ENCODE assay signal across 8 cellular contexts in genomic region chr17:75868730-75869281, GRCh38. TPM values are rescaled to one million over a fixed set of nuclear protein-coding genes. Genes with fewer than 3 reads are reported as not detected.
A peak's percentile ranks its signal among the peaks of the same experiment; 100 is the strongest.
DNase-seq lines count a peak whose midpoint lies in the region; ATAC-seq, FAIRE-seq and TF ChIP-seq lines count a peak whose summit lies in the region.
"Not testable (repeated sequence)": the region's sequence is repeated elsewhere in the genome, so short reads cannot be mapped to it uniquely, and the experiment has no call there.

No MANE protein-coding gene starts in this region.

- peak overlapping the region; percentile 74 for H3K27ac ChIP-seq in ACC112 (ENCODE audit: low read depth, low read length)
- peak overlapping the region; percentile 2 for H3K27ac ChIP-seq in RWPE2 (ENCODE audit: poor library complexity, severe bottlenecking)
- H3K27ac ChIP-seq in caudate nucleus (ENCODE audit: low read depth, low read length), result peak overlapping the region; percentile 99
- H3K27ac ChIP-seq in esophagus squamous epithelium, result peak overlapping the region; percentile 69 to 98 (median 96)
- peak overlapping the region; percentile 83 for H3K27ac ChIP-seq in HepG2 (ENCODE audit: extremely low read length, insufficient read depth, low read length)
- peak overlapping the region; percentile 36 for H3K27ac ChIP-seq in parathyroid adenoma
- H3K27ac ChIP-seq in upper lobe of left lung, result peak overlapping the region; percentile 58 to 88 (median 74)

- H3K27ac Mint-ChIP-seq in stimulated activated naive CD8-positive, alpha-beta T cell treated with anti-CD3 and anti-CD28 coated beads, Interleukin-15, Interleukin-2, amounts not matched to agents 100 ng/mL and 50 ng/mL, for 24 hours, result peak overlapping the region; percentile 11

- peaks cover 18% of the 10 kb centered on the region for H3K4me1 Mint-ChIP-seq in stimulated activated naive CD8-positive, alpha-beta T cell treated with anti-CD3 and anti-CD28 coated beads, Interleukin-15, Interleukin-2, amounts not matched to agents 100 ng/mL and 50 ng/mL, for 24 hours (ENCODE audit: low read depth)

- FAIRE-seq in HepG2 (lab: Jason Lieb, UNC), result not testable (repeated sequence)

- not testable (repeated sequence) for H3K36me3 ChIP-seq in ACC112 (ENCODE audit: insufficient read depth, low read length); RWPE2 (ENCODE audit: low read depth); esophagus squamous epithelium; HepG2 (replicated peaks in 1 of 2; ENCODE audit: control insufficient read depth in 1 of 2, insufficient read depth in 2 of 2, low read length in 2 of 2); parathyroid adenoma (ENCODE audit: control insufficient read depth, insufficient read depth, low read length); upper lobe of left lung

- ATAC-seq in RWPE2 (ENCODE audit: low read depth); HepG2; upper lobe of left lung (ENCODE audit: low FRiP score in 2 of 2): not testable (repeated sequence)

- CTCF ChIA-PET in HepG2 (lab: Yijun Ruan, JAX; ENCODE audit: low intra/inter-chr PET ratio, low total read pairs), result not testable (repeated sequence)

- H4K20me1 ChIP-seq in HepG2 (ENCODE audit: insufficient read depth, low read length), result not testable (repeated sequence)

- H3K79me2 ChIP-seq in ACC112 (ENCODE audit: control insufficient read depth, insufficient read depth, low read length, unreplicated experiment); HepG2 (ENCODE audit: insufficient read depth, low read length); parathyroid adenoma: not testable (repeated sequence)

- not testable (repeated sequence) for DNase-seq in RWPE2 (ENCODE audit: low spot score); esophagus squamous epithelium (lab: John Stamatoyannopoulos, UW); HepG2 (ENCODE audit: low spot score); upper lobe of left lung
- DNase-seq in caudate nucleus (lab: John Stamatoyannopoulos, UW), result peak in 3 of 61 donors; percentile 44 to 53 (median 48)

- not testable (repeated sequence) for TF ChIP-seq POLR2A in esophagus squamous epithelium (IDR thresholded peaks at IDR 0.05); HepG2 (IDR thresholded peaks at IDR 0.05; ENCODE audit: insufficient read depth in 1 of 2, low read depth in 2 of 2, low read length in 2 of 2); upper lobe of left lung (IDR thresholded peaks at IDR 0.05)

- H3K4me2 ChIP-seq in HepG2 (ENCODE audit: low read depth, low read length), result peak overlapping the region; percentile 84
- H3K4me2 ChIP-seq in parathyroid adenoma (ENCODE audit: low read length), result not testable (repeated sequence)

- 80 to 93% methylated on average over 2 to 10 of the region's 12 CpGs for WGBS in esophagus squamous epithelium, 2 donors
- WGBS in HepG2 (ENCODE audit: low lambda C conversion rate), result 55% methylated on average over 12 of the region's 12 CpGs
- 80 to 83% methylated on average over 7 to 12 of the region's 12 CpGs for WGBS in upper lobe of left lung, 2 donors

- H2AFZ ChIP-seq in ACC112 (ENCODE audit: low read length, unreplicated experiment), result peak overlapping the region; percentile 40
- H2AFZ ChIP-seq in HepG2 (ENCODE audit: low read length); parathyroid adenoma: not testable (repeated sequence)

- H3K4me3 ChIP-seq in ACC112 (ENCODE audit: low read depth, low read length); RWPE2 (ENCODE audit: severe bottlenecking); parathyroid adenoma (ENCODE audit: low read depth, low read length); upper lobe of left lung: not testable (repeated sequence)
- H3K4me3 ChIP-seq in esophagus squamous epithelium (peak overlapping the region in 1 of 4 donors; percentile 60), HepG2 (replicated peaks in 1 of 3; ENCODE audit: insufficient read depth in 1 of 3, low read depth in 2 of 3, low read length in 3 of 3) (peak overlapping the region in 1 of 3 experiments; percentile 75; a peak in 1 of 6 replicates)

- peak overlapping the region; percentile 85 for H3K9ac ChIP-seq in HepG2 (ENCODE audit: insufficient read depth, low read depth, low read length)
- not testable (repeated sequence) for H3K9ac ChIP-seq in parathyroid adenoma

- not testable (repeated sequence) for TF ChIP-seq RAD21 in HepG2 (CRISPR knock-in tag; IDR thresholded peaks at IDR 0.05)

- not testable (repeated sequence) for H3K4me3 Mint-ChIP-seq in stimulated activated naive CD8-positive, alpha-beta T cell treated with anti-CD3 and anti-CD28 coated beads, Interleukin-15, Interleukin-2, amounts not matched to agents 100 ng/mL and 50 ng/mL, for 24 hours

- H3K36me3 Mint-ChIP-seq in stimulated activated naive CD8-positive, alpha-beta T cell treated with anti-CD3 and anti-CD28 coated beads, Interleukin-15, Interleukin-2, amounts not matched to agents 100 ng/mL and 50 ng/mL, for 24 hours (ENCODE audit: low read depth), result not testable (repeated sequence)

- intact Hi-C loops in esophagus squamous epithelium (cut with DNase I), result not testable (repeated sequence)
- intact Hi-C loops in HepG2 (cut with micrococcal nuclease; ENCODE audit: unreplicated experiment), result loop anchor here (2.0 kb wide), 1 partner anchor 14 kb away; the partner anchor contains the start of gene WBP2

- BruUV-seq in HepG2 (replicated peaks; lab: Mats Ljungman, UMichigan), result TSS peak; percentile 58

- POLR2A ChIA-PET in HepG2 (lab: Yijun Ruan, JAX), result interaction anchor here (1.3 to 13.8 kb wide), 7 partner anchors 9 to 104 kb away, joined by 5 to 454 read pairs (median 15); partner anchors contain the start of genes GALK1, TRIM47, TRIM65 and UNC13D

- TF ChIP-seq CTCF in RWPE2 (IDR thresholded peaks at IDR 0.05; ENCODE audit: poor library complexity, severe bottlenecking); esophagus squamous epithelium (IDR thresholded peaks at IDR 0.05); HepG2 (CRISPR knock-in tag; IDR thresholded peaks at IDR 0.05); parathyroid adenoma (IDR thresholded peaks at IDR 0.05); upper lobe of left lung (IDR thresholded peaks at IDR 0.05): not testable (repeated sequence)

- not testable (repeated sequence) for H3K27me3 Mint-ChIP-seq in stimulated activated naive CD8-positive, alpha-beta T cell treated with anti-CD3 and anti-CD28 coated beads, Interleukin-15, Interleukin-2, amounts not matched to agents 100 ng/mL and 50 ng/mL, for 24 hours

- not testable (repeated sequence) for H3K9me3 Mint-ChIP-seq in stimulated activated naive CD8-positive, alpha-beta T cell treated with anti-CD3 and anti-CD28 coated beads, Interleukin-15, Interleukin-2, amounts not matched to agents 100 ng/mL and 50 ng/mL, for 24 hours

- not testable (repeated sequence) for H3K9me3 ChIP-seq in RWPE2 (ENCODE audit: severe bottlenecking); esophagus squamous epithelium; HepG2 (ENCODE audit: low read length); parathyroid adenoma (ENCODE audit: control insufficient read depth, low read length); upper lobe of left lung

- not testable (repeated sequence) for TF ChIP-seq EP300 in HepG2 (IDR thresholded peaks at IDR 0.05; ENCODE audit: low read depth in 2 of 2, low read length in 2 of 2); HepG2 (CRISPR knock-in tag; IDR thresholded peaks at IDR 0.05; ENCODE audit: borderline replicate concordance); upper lobe of left lung (IDR thresholded peaks at IDR 0.05)

- not testable (repeated sequence) for H3K27me3 ChIP-seq in ACC112 (ENCODE audit: insufficient read depth, low read length); RWPE2 (ENCODE audit: insufficient read depth, poor library complexity, severe bottlenecking); esophagus squamous epithelium; HepG2 (ENCODE audit: control insufficient read depth in 1 of 2, insufficient read depth in 2 of 2, low read length in 2 of 2); parathyroid adenoma (ENCODE audit: control insufficient read depth, insufficient read depth, low read length); upper lobe of left lung

- in situ Hi-C loops in HepG2 (cut with HindIII; ENCODE audit: extremely low pct_ligation_motif_present, low pct_unique_long_range_greater_than_20kb), result not testable (repeated sequence)

- peaks cover 31% of the 10 kb centered on the region for H3K4me1 ChIP-seq in ACC112 (ENCODE audit: control insufficient read depth, insufficient read depth, low read length, unreplicated experiment)
- H3K4me1 ChIP-seq in RWPE2 (ENCODE audit: insufficient read depth, poor library complexity, severe bottlenecking), result peaks cover 28% of the 10 kb centered on the region
- peaks cover 32 to 76% (median 67%) of the 10 kb centered on the region in 3 donors for H3K4me1 ChIP-seq in esophagus squamous epithelium
- peaks cover 94% of the 10 kb centered on the region for H3K4me1 ChIP-seq in HepG2 (ENCODE audit: insufficient read depth, low read length)
- not testable (repeated sequence) for H3K4me1 ChIP-seq in parathyroid adenoma
- H3K4me1 ChIP-seq in upper lobe of left lung, result peaks cover 32 to 45% (median 39%) of the 10 kb centered on the region in 4 donors

RNA-seq across cellular contexts. Expression of gene TRIM47, which starts 9.6 kb away (rescaled TPM):
- 10 to 100 TPM; 19.5 to 33.4 (median 25.5) TPM for total RNA-seq in esophagus squamous epithelium
- 59.7 and 82.0 TPM in 2 replicates for total RNA-seq in HepG2 (2016; rRNA removed; fragmentation: Illumina TruSeq; extraction: Trizol)
- total RNA-seq in HepG2 (2016; cell fraction: cytosol; rRNA removed; fragmentation: Illumina TruSeq; extraction: Trizol; ENCODE audit: low read depth), result 24.8 and 27.6 TPM in 2 replicates
- total RNA-seq in HepG2 (2016; cell fraction: insoluble cytoplasmic fraction; rRNA removed; fragmentation: Illumina TruSeq; extraction: Trizol), result 52.0 and 87.1 TPM in 2 replicates
- 34.8 and 37.7 TPM in 2 replicates for total RNA-seq in HepG2 (2016; cell fraction: membrane; rRNA removed; fragmentation: Illumina TruSeq; extraction: Trizol)
- total RNA-seq in HepG2 (2016; cell fraction: nucleus; rRNA removed; fragmentation: Illumina TruSeq; extraction: Trizol), result 65.7 and 73.6 TPM in 2 replicates
- polyA plus RNA-seq in HepG2 (2011; rRNA removed), result 33.5 and 45.8 TPM in 2 replicates
- polyA plus RNA-seq in HepG2 (2011; cell fraction: cytosol; rRNA removed), result 29.2 and 33.8 TPM in 2 replicates
- polyA plus RNA-seq in HepG2 (2011; cell fraction: nucleus; rRNA removed), result 126 and 158 TPM in 2 replicates
- polyA plus RNA-seq in HepG2 (2012), result 46.3 and 58.3 TPM in 2 replicates
- 11.8 and 13.6 TPM in 2 replicates for polyA plus RNA-seq in HepG2 (2016; cell fraction: cytosol; fragmentation: Illumina TruSeq; extraction: Trizol; ENCODE audit: low read depth)
- polyA plus RNA-seq in HepG2 (2016; cell fraction: insoluble cytoplasmic fraction; fragmentation: Illumina TruSeq; extraction: Trizol; ENCODE audit: low read depth), result 67.4 and 93.5 TPM in 2 replicates
- polyA plus RNA-seq in HepG2 (2016; cell fraction: membrane; fragmentation: Illumina TruSeq; extraction: Trizol; ENCODE audit: low read depth), result 24.7 and 30.6 TPM in 2 replicates
- polyA plus RNA-seq in HepG2 (2016; cell fraction: nucleus; fragmentation: Illumina TruSeq; extraction: Trizol; ENCODE audit: insufficient read depth, low read depth), result 129 and 138 TPM in 2 replicates
- 24.4 and 64.0 TPM in 2 replicates for polyA minus RNA-seq in HepG2 (2011; rRNA and poly(A)+ RNA removed; ENCODE audit: low replicate concordance)
- polyA minus RNA-seq in HepG2 (2011; cell fraction: cytosol; rRNA and poly(A)+ RNA removed), result 30.4 and 41.4 TPM in 2 replicates
- 31.9 and 40.8 TPM in 2 replicates for polyA minus RNA-seq in HepG2 (2011; cell fraction: nucleus; rRNA and poly(A)+ RNA removed)
- 10 to 100 TPM; 20.1 to 55.6 (median 33.3) TPM for total RNA-seq in upper lobe of left lung

RNA-seq across cellular contexts. Expression of gene WBP2, which starts 13.7 kb away (rescaled TPM):
- total RNA-seq in esophagus squamous epithelium (10 to 100 TPM; 24.9 to 44.2 (median 36.9) TPM), HepG2 (2016; rRNA removed; fragmentation: Illumina TruSeq; extraction: Trizol) (28.2 and 29.2 TPM in 2 replicates), upper lobe of left lung (100 to 1,000 TPM in 2 of 6 donors, 10 to 100 TPM in 4; 70.1 to 183 (median 87.8) TPM)
- 15.4 and 19.3 TPM in 2 replicates for total RNA-seq in HepG2 (2016; cell fraction: cytosol; rRNA removed; fragmentation: Illumina TruSeq; extraction: Trizol; ENCODE audit: low read depth)
- 23.5 and 33.2 TPM in 2 replicates for total RNA-seq in HepG2 (2016; cell fraction: insoluble cytoplasmic fraction; rRNA removed; fragmentation: Illumina TruSeq; extraction: Trizol)
- total RNA-seq in HepG2 (2016; cell fraction: membrane; rRNA removed; fragmentation: Illumina TruSeq; extraction: Trizol), result 22.1 and 25.3 TPM in 2 replicates
- 17.9 and 23.5 TPM in 2 replicates for total RNA-seq in HepG2 (2016; cell fraction: nucleus; rRNA removed; fragmentation: Illumina TruSeq; extraction: Trizol)
- polyA plus RNA-seq in HepG2 (2011; rRNA removed), result 29.5 and 34.6 TPM in 2 replicates
- polyA plus RNA-seq in HepG2 (2011; cell fraction: cytosol; rRNA removed), result 24.9 and 26.1 TPM in 2 replicates
- 77.1 and 77.4 TPM in 2 replicates for polyA plus RNA-seq in HepG2 (2011; cell fraction: nucleus; rRNA removed)
- polyA plus RNA-seq in HepG2 (2012), result 95.2 and 97.1 TPM in 2 replicates
- 14.4 and 17.2 TPM in 2 replicates for polyA plus RNA-seq in HepG2 (2016; cell fraction: cytosol; fragmentation: Illumina TruSeq; extraction: Trizol; ENCODE audit: low read depth)
- polyA plus RNA-seq in HepG2 (2016; cell fraction: insoluble cytoplasmic fraction; fragmentation: Illumina TruSeq; extraction: Trizol; ENCODE audit: low read depth), result 51.6 and 76.7 TPM in 2 replicates
- polyA plus RNA-seq in HepG2 (2016; cell fraction: membrane; fragmentation: Illumina TruSeq; extraction: Trizol; ENCODE audit: low read depth), result 27.3 and 29.7 TPM in 2 replicates
- 87.1 and 89.4 TPM in 2 replicates for polyA plus RNA-seq in HepG2 (2016; cell fraction: nucleus; fragmentation: Illumina TruSeq; extraction: Trizol; ENCODE audit: insufficient read depth, low read depth)
- polyA minus RNA-seq in HepG2 (2011; rRNA and poly(A)+ RNA removed; ENCODE audit: low replicate concordance), result 39.8 and 42.3 TPM in 2 replicates
- 35.5 and 39.9 TPM in 2 replicates for polyA minus RNA-seq in HepG2 (2011; cell fraction: cytosol; rRNA and poly(A)+ RNA removed)
- 30.1 and 38.2 TPM in 2 replicates for polyA minus RNA-seq in HepG2 (2011; cell fraction: nucleus; rRNA and poly(A)+ RNA removed)

RNA-seq across cellular contexts. Expression of gene UNC13D, which starts 24.6 kb away (rescaled TPM):
- 10 to 100 TPM; 16.5 to 21.5 (median 16.9) TPM for total RNA-seq in esophagus squamous epithelium
- total RNA-seq in HepG2 (2016; rRNA removed; fragmentation: Illumina TruSeq; extraction: Trizol), result 27.2 and 42.7 TPM in 2 replicates
- 14.5 and 15.7 TPM in 2 replicates for total RNA-seq in HepG2 (2016; cell fraction: cytosol; rRNA removed; fragmentation: Illumina TruSeq; extraction: Trizol; ENCODE audit: low read depth)
- total RNA-seq in HepG2 (2016; cell fraction: insoluble cytoplasmic fraction; rRNA removed; fragmentation: Illumina TruSeq; extraction: Trizol), result 22.9 and 43.4 TPM in 2 replicates
- 23.8 and 27.2 TPM in 2 replicates for total RNA-seq in HepG2 (2016; cell fraction: membrane; rRNA removed; fragmentation: Illumina TruSeq; extraction: Trizol)
- 38.7 and 48.5 TPM in 2 replicates for total RNA-seq in HepG2 (2016; cell fraction: nucleus; rRNA removed; fragmentation: Illumina TruSeq; extraction: Trizol)
- polyA plus RNA-seq in HepG2 (2011; rRNA removed), result 29.7 and 40.0 TPM in 2 replicates
- 7.5 and 12.9 TPM in 2 replicates for polyA plus RNA-seq in HepG2 (2011; cell fraction: cytosol; rRNA removed)
- 244 and 327 TPM in 2 replicates for polyA plus RNA-seq in HepG2 (2011; cell fraction: nucleus; rRNA removed)
- polyA plus RNA-seq in HepG2 (2012), result 21.7 and 27.3 TPM in 2 replicates
- polyA plus RNA-seq in HepG2 (2016; cell fraction: cytosol; fragmentation: Illumina TruSeq; extraction: Trizol; ENCODE audit: low read depth), result 6.0 and 6.9 TPM in 2 replicates
- 21.6 and 29.9 TPM in 2 replicates for polyA plus RNA-seq in HepG2 (2016; cell fraction: insoluble cytoplasmic fraction; fragmentation: Illumina TruSeq; extraction: Trizol; ENCODE audit: low read depth)
- polyA plus RNA-seq in HepG2 (2016; cell fraction: membrane; fragmentation: Illumina TruSeq; extraction: Trizol; ENCODE audit: low read depth), result 17.3 and 18.9 TPM in 2 replicates
- 126 and 127 TPM in 2 replicates for polyA plus RNA-seq in HepG2 (2016; cell fraction: nucleus; fragmentation: Illumina TruSeq; extraction: Trizol; ENCODE audit: insufficient read depth, low read depth)
- polyA minus RNA-seq in HepG2 (2011; rRNA and poly(A)+ RNA removed; ENCODE audit: low replicate concordance), result 76.6 and 82.7 TPM in 2 replicates
- polyA minus RNA-seq in HepG2 (2011; cell fraction: cytosol; rRNA and poly(A)+ RNA removed), result 20.3 and 24.5 TPM in 2 replicates
- 59.1 and 68.5 TPM in 2 replicates for polyA minus RNA-seq in HepG2 (2011; cell fraction: nucleus; rRNA and poly(A)+ RNA removed)
- 100 to 1,000 TPM in 4 of 6 donors, 10 to 100 TPM in 2; 38.0 to 243 (median 123) TPM for total RNA-seq in upper lobe of left lung

RNA-seq across cellular contexts. Expression of gene TRIM65, which starts 27.9 kb away (rescaled TPM):
- total RNA-seq in esophagus squamous epithelium (10 to 100 TPM; 17.3 to 24.6 (median 19.6) TPM), HepG2 (2016; rRNA removed; fragmentation: Illumina TruSeq; extraction: Trizol) (22.4 and 24.6 TPM in 2 replicates), upper lobe of left lung (10 to 100 TPM; 23.4 to 35.1 (median 28.2) TPM)
- 3.6 and 3.8 TPM in 2 replicates for total RNA-seq in HepG2 (2016; cell fraction: cytosol; rRNA removed; fragmentation: Illumina TruSeq; extraction: Trizol; ENCODE audit: low read depth)
- total RNA-seq in HepG2 (2016; cell fraction: insoluble cytoplasmic fraction; rRNA removed; fragmentation: Illumina TruSeq; extraction: Trizol), result 23.0 and 23.6 TPM in 2 replicates
- 8.9 and 9.0 TPM in 2 replicates for total RNA-seq in HepG2 (2016; cell fraction: membrane; rRNA removed; fragmentation: Illumina TruSeq; extraction: Trizol)
- 11.5 and 14.9 TPM in 2 replicates for total RNA-seq in HepG2 (2016; cell fraction: nucleus; rRNA removed; fragmentation: Illumina TruSeq; extraction: Trizol)
- polyA plus RNA-seq in HepG2 (2011; rRNA removed), result 10.3 and 15.2 TPM in 2 replicates
- polyA plus RNA-seq in HepG2 (2011; cell fraction: cytosol; rRNA removed), result 10.5 and 11.9 TPM in 2 replicates
- 14.3 and 15.6 TPM in 2 replicates for polyA plus RNA-seq in HepG2 (2011; cell fraction: nucleus; rRNA removed)
- 9.0 and 10.3 TPM in 2 replicates for polyA plus RNA-seq in HepG2 (2012)
- 2.4 and 2.5 TPM in 2 replicates for polyA plus RNA-seq in HepG2 (2016; cell fraction: cytosol; fragmentation: Illumina TruSeq; extraction: Trizol; ENCODE audit: low read depth)
- 18.6 and 20.0 TPM in 2 replicates for polyA plus RNA-seq in HepG2 (2016; cell fraction: insoluble cytoplasmic fraction; fragmentation: Illumina TruSeq; extraction: Trizol; ENCODE audit: low read depth)
- polyA plus RNA-seq in HepG2 (2016; cell fraction: membrane; fragmentation: Illumina TruSeq; extraction: Trizol; ENCODE audit: low read depth), result 5.1 and 5.7 TPM in 2 replicates
- polyA plus RNA-seq in HepG2 (2016; cell fraction: nucleus; fragmentation: Illumina TruSeq; extraction: Trizol; ENCODE audit: insufficient read depth, low read depth), result 31.5 and 31.7 TPM in 2 replicates
- polyA minus RNA-seq in HepG2 (2011; rRNA and poly(A)+ RNA removed; ENCODE audit: low replicate concordance), result 13.4 and 15.0 TPM in 2 replicates
- polyA minus RNA-seq in HepG2 (2011; cell fraction: cytosol; rRNA and poly(A)+ RNA removed), result 8.8 and 8.9 TPM in 2 replicates
- 4.0 and 5.3 TPM in 2 replicates for polyA minus RNA-seq in HepG2 (2011; cell fraction: nucleus; rRNA and poly(A)+ RNA removed)

RNA-seq across cellular contexts. Expression of gene MRPL38, which starts 35.9 kb away (rescaled TPM):
- total RNA-seq in esophagus squamous epithelium, result 10 to 100 TPM; 40.2 to 49.2 (median 41.0) TPM
- total RNA-seq in HepG2 (2016; rRNA removed; fragmentation: Illumina TruSeq; extraction: Trizol), result 88.8 and 125 TPM in 2 replicates
- total RNA-seq in HepG2 (2016; cell fraction: cytosol; rRNA removed; fragmentation: Illumina TruSeq; extraction: Trizol; ENCODE audit: low read depth), result 53.2 and 53.6 TPM in 2 replicates
- total RNA-seq in HepG2 (2016; cell fraction: insoluble cytoplasmic fraction; rRNA removed; fragmentation: Illumina TruSeq; extraction: Trizol), result 73.5 and 128 TPM in 2 replicates
- 62.4 and 67.5 TPM in 2 replicates for total RNA-seq in HepG2 (2016; cell fraction: membrane; rRNA removed; fragmentation: Illumina TruSeq; extraction: Trizol)
- total RNA-seq in HepG2 (2016; cell fraction: nucleus; rRNA removed; fragmentation: Illumina TruSeq; extraction: Trizol), result 71.0 and 89.4 TPM in 2 replicates
- polyA plus RNA-seq in HepG2 (2011; rRNA removed), result 83.7 and 91.0 TPM in 2 replicates
- polyA plus RNA-seq in HepG2 (2011; cell fraction: cytosol; rRNA removed), result 36.5 and 58.7 TPM in 2 replicates
- 354 and 357 TPM in 2 replicates for polyA plus RNA-seq in HepG2 (2011; cell fraction: nucleus; rRNA removed)
- polyA plus RNA-seq in HepG2 (2012), result 56.1 and 67.2 TPM in 2 replicates
- 36.0 and 42.4 TPM in 2 replicates for polyA plus RNA-seq in HepG2 (2016; cell fraction: cytosol; fragmentation: Illumina TruSeq; extraction: Trizol; ENCODE audit: low read depth)
- polyA plus RNA-seq in HepG2 (2016; cell fraction: insoluble cytoplasmic fraction; fragmentation: Illumina TruSeq; extraction: Trizol; ENCODE audit: low read depth), result 69.7 and 88.6 TPM in 2 replicates
- 48.5 and 49.3 TPM in 2 replicates for polyA plus RNA-seq in HepG2 (2016; cell fraction: membrane; fragmentation: Illumina TruSeq; extraction: Trizol; ENCODE audit: low read depth)
- 191 and 212 TPM in 2 replicates for polyA plus RNA-seq in HepG2 (2016; cell fraction: nucleus; fragmentation: Illumina TruSeq; extraction: Trizol; ENCODE audit: insufficient read depth, low read depth)
- polyA minus RNA-seq in HepG2 (2011; rRNA and poly(A)+ RNA removed; ENCODE audit: low replicate concordance), result 110 and 142 TPM in 2 replicates
- polyA minus RNA-seq in HepG2 (2011; cell fraction: cytosol; rRNA and poly(A)+ RNA removed), result 44.8 and 58.7 TPM in 2 replicates
- 57.4 and 57.8 TPM in 2 replicates for polyA minus RNA-seq in HepG2 (2011; cell fraction: nucleus; rRNA and poly(A)+ RNA removed)
- total RNA-seq in upper lobe of left lung, result 100 to 1,000 TPM in 1 of 6 donors, 10 to 100 TPM in 5; 35.4 to 115 (median 77.0) TPM

Comparison
In these comparisons a context has a peak if more than half of its experiments do, and no peak if none do; other contexts are left out.
1. H3K27ac ChIP-seq: peak in every context shown above with its lines; median percentile 99 in caudate nucleus; 96 in esophagus squamous epithelium; 83 in HepG2; 74 in ACC112; 74 in upper lobe of left lung; 36 in parathyroid adenoma; 2 in RWPE2.